1 cellular context compared by ENCODE assay signal in genomic region chr16:78289368-78289767, GRCh38.
TF ChIP-seq lines count a peak whose summit lies in the region.

No MANE protein-coding gene starts in this region.

TF ChIP-seq in GM23338, 12 proteins besides CTCF, POLR2A, EP300 and RAD21 (continued from another document):
- TF ChIP-seq ZNF462 (CRISPR knock-in tag; IDR thresholded peaks at IDR 0.05): no peak
- no peak for TF ChIP-seq STAT1 (IDR thresholded peaks at IDR 0.05; ENCODE audit: unreplicated experiment)
- TF ChIP-seq CREB1 (CRISPR knock-in tag; IDR thresholded peaks at IDR 0.05; ENCODE audit: low read depth): no peak
- no peak for TF ChIP-seq POLR2AphosphoS5 (IDR thresholded peaks at IDR 0.05; ENCODE audit: low read depth)
- TF ChIP-seq EZH2 (IDR thresholded peaks at IDR 0.05; ENCODE audit: low read depth, unreplicated experiment): no peak
- TF ChIP-seq ETS1 (IDR thresholded peaks at IDR 0.05): no peak
TF ChIP-seq in GM23338: peak in this region for 0.
